In the genomic region with DNA sequence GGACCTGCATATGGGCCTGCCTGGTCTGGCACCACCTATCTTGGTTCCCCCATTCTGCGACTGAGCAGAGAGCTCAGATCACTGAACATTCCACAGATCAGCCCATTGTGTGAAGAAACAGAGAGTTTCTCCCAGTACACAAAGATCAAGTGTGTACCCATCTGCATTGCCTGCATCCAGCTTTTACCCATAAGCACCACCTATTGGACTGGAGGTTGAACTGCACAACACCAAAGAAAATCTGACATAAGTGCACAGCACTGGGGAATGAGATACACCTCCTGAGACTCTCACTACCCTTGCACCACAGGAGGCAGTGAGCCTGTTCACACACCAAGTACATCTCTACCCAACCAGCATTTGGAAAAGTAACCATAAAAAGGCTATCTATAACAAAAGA, we compare ENCODE assay signal across 1 cellular context.
TF ChIP-seq lines count a peak whose summit lies in the region.

No MANE protein-coding gene starts in this region.

TF ChIP-seq in H1, 55 proteins besides CTCF, POLR2A, EP300 and RAD21:
- TF ChIP-seq CHD7 (IDR thresholded peaks at IDR 0.05; ENCODE audit: insufficient replicate concordance, low read length) (no peak), SRF (IDR thresholded peaks at IDR 0.05; ENCODE audit: low read depth, low read length) (no peak), SP4 (IDR thresholded peaks at IDR 0.05; ENCODE audit: low read length) (no peak), RXRA (IDR thresholded peaks at IDR 0.05; ENCODE audit: insufficient read depth, low read depth, low read length) (no peak), CHD1 (IDR thresholded peaks at IDR 0.05; ENCODE audit: low read depth, low read length) (no peak), CEBPB (IDR thresholded peaks at IDR 0.05; ENCODE audit: low read depth, low read length) (no peak), GABPA (IDR thresholded peaks at IDR 0.05; ENCODE audit: borderline replicate concordance, insufficient read depth, low read length) (no peak), KDM1A (IDR thresholded peaks at IDR 0.05; ENCODE audit: borderline replicate concordance, low read length) (no peak), USF2 (IDR thresholded peaks at IDR 0.05; ENCODE audit: low read length) (no peak), FOSL1 (IDR thresholded peaks at IDR 0.05; ENCODE audit: insufficient read depth, low read depth, low read length) (no peak), CBX8 (IDR thresholded peaks at IDR 0.05; ENCODE audit: borderline replicate concordance, low read depth, low read length) (no peak), SP2 (IDR thresholded peaks at IDR 0.05; ENCODE audit: low read length) (no peak), JUND (IDR thresholded peaks at IDR 0.05; ENCODE audit: low read length) (no peak), CTBP2 (IDR thresholded peaks at IDR 0.05; ENCODE audit: borderline replicate concordance, insufficient read depth, insufficient read length, low read length) (no peak)
- TF ChIP-seq, protein P1, sequence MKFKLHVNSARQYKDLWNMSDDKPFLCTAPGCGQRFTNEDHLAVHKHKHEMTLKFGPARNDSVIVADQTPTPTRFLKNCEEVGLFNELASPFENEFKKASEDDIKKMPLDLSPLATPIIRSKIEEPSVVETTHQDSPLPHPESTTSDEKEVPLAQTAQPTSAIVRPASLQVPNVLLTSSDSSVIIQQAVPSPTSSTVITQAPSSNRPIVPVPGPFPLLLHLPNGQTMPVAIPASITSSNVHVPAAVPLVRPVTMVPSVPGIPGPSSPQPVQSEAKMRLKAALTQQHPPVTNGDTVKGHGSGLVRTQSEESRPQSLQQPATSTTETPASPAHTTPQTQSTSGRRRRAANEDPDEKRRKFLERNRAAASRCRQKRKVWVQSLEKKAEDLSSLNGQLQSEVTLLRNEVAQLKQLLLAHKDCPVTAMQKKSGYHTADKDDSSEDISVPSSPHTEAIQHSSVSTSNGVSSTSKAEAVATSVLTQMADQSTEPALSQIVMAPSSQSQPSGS (IDR thresholded peaks at IDR 0.05; ENCODE audit: low read length) = no peak
- TF ChIP-seq, protein P2, sequence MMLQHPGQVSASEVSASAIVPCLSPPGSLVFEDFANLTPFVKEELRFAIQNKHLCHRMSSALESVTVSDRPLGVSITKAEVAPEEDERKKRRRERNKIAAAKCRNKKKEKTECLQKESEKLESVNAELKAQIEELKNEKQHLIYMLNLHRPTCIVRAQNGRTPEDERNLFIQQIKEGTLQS (IDR thresholded peaks at IDR 0.05; ENCODE audit: insufficient read depth, low read depth, low read length) = no peak
